ENCODE assay signal across 29 cellular contexts in the genomic region with DNA sequence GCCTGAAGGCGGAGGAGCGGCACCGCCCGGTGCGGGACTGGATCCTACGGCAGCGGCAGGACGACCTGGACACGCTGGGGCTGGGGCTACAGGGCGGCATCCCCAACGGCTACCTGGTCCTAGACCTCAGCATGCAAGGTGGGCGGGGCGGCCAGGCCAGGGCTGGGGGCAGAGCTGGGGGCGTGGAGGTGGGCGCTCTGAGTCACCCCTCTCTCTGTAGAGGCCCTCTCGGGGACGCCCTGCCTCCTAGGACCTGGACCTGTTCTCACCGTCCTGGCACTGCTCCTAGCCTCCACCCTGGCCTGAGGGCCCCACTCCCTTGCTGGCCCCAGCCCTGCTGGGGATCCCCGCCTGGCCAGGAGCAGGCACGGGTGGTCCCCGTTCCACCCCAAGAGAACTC. TPM values are rescaled to one million over a fixed set of nuclear protein-coding genes. Genes with fewer than 3 reads are reported as not detected.
"Had no signal": no experiment of that assay in that cellular context is flagged by ENCODE, and none has a peak within 500 bp of the region (broad histone marks: within the 10 kb centered on the region; RNA-seq: fewer than 3 reads in every experiment).

No MANE protein-coding gene starts in this region.

- H3K27me3 Mint-ChIP-seq: activated CD4-positive, alpha-beta T cell treated with anti-CD3 and anti-CD28 coated beads, Interleukin-2, amount 10 ng/mL, durations not matched to agents 7 days and 5 days; activated CD8-positive, alpha-beta T cell treated with anti-CD3 and anti-CD28 coated beads for 36 hours; activated naive CD4-positive, alpha-beta T cell treated with anti-CD3 and anti-CD28 coated beads, Interleukin-2, amount 50 U/mL, for 24 hours; brain; naive thymus-derived CD8-positive, alpha-beta T cell had no signal

- H3K4me1 ChIP-seq: left ventricle myocardium inferior, neural progenitor cell, thyroid gland had no signal

- H3K27ac ChIP-seq: hepatocyte, left ventricle myocardium inferior, neural progenitor cell, thyroid gland had no signal

- H2AFZ ChIP-seq: hepatocyte, neural progenitor cell had no signal

- DNase-seq: activated CD4-positive, alpha-beta T cell treated with anti-CD3 and anti-CD28 coated beads, Interleukin-2, amount 10 ng/mL, durations not matched to agents 7 days and 5 days; activated CD8-positive, alpha-beta T cell treated with anti-CD3 and anti-CD28 coated beads for 36 hours; activated gamma-delta T cell treated with Interleukin-2 at 50 U/mL for 16 hours; anterior cingulate cortex; caudate nucleus; dermis blood vessel endothelial cell; effector CD8-positive, alpha-beta T cell; foreskin melanocyte; kidney glomerular epithelial cell; left ventricle myocardium inferior; naive thymus-derived CD8-positive, alpha-beta T cell; stimulated activated CD4-positive, alpha-beta T cell treated with anti-CD3 and anti-CD28 coated beads, Interleukin-2, amount 100 ng/mL, for 48 hours; stimulated activated CD8-positive, alpha-beta memory T cell treated with anti-CD3 and anti-CD28 coated beads, Interleukin-4, amount 100 ng/mL, for 48 hours; stimulated activated naive CD4-positive, alpha-beta T cell; substantia nigra; thyroid gland had no signal

- H3K9me3 ChIP-seq: left ventricle myocardium inferior, thyroid gland had no signal

- H3K4me2 ChIP-seq: hepatocyte, neural progenitor cell had no signal

- H3K4me3 ChIP-seq: hepatocyte, left ventricle myocardium inferior, neural progenitor cell, thyroid gland had no signal

- H3K9ac ChIP-seq: neural progenitor cell had no signal

- H3K36me3 ChIP-seq: left ventricle myocardium inferior, neural progenitor cell, thyroid gland had no signal

- H3K4me3 Mint-ChIP-seq: activated CD4-positive, alpha-beta T cell treated with anti-CD3 and anti-CD28 coated beads, Interleukin-2, amount 10 ng/mL, durations not matched to agents 7 days and 5 days; activated CD8-positive, alpha-beta T cell treated with anti-CD3 and anti-CD28 coated beads for 36 hours; activated naive CD4-positive, alpha-beta T cell treated with anti-CD3 and anti-CD28 coated beads, Interleukin-2, amount 50 U/mL, for 24 hours; activated T-helper 1 cell treated with anti-CD3 and anti-CD28 coated beads, Interleukin-12 subunit alpha, Interleukin-12 subunit beta, Interleukin-2, Interleukin-4 antibody, amounts not matched to agents 30 ng/mL and 10 ng/mL and 1 ng/mL, durations not matched to agents 14 hours and 24 hours and 36 hours; brain; mesothelial cell of epicardium; naive thymus-derived CD8-positive, alpha-beta T cell; neural progenitor cell; T-helper 1 cell treated with Interleukin-12 subunit alpha and Interleukin-12 subunit beta and Interleukin-4 antibody, amounts not matched to agents 30 μg/mL and 1 μg/mL, for 36 hours had no signal

- H3K9me3 Mint-ChIP-seq: activated CD4-positive, alpha-beta T cell treated with anti-CD3 and anti-CD28 coated beads, Interleukin-2, amount 10 ng/mL, durations not matched to agents 7 days and 5 days; activated CD8-positive, alpha-beta T cell treated with anti-CD3 and anti-CD28 coated beads for 36 hours; activated naive CD4-positive, alpha-beta T cell treated with anti-CD3 and anti-CD28 coated beads, Interleukin-2, amount 50 U/mL, for 24 hours; activated T-helper 1 cell treated with anti-CD3 and anti-CD28 coated beads, Interleukin-12 subunit alpha, Interleukin-12 subunit beta, Interleukin-2, Interleukin-4 antibody, amounts not matched to agents 30 ng/mL and 10 ng/mL and 1 ng/mL, durations not matched to agents 14 hours and 24 hours and 36 hours; brain; mesothelial cell of epicardium; naive thymus-derived CD8-positive, alpha-beta T cell; neural progenitor cell; T-helper 1 cell treated with Interleukin-12 subunit alpha and Interleukin-12 subunit beta and Interleukin-4 antibody, amounts not matched to agents 30 μg/mL and 1 μg/mL, for 36 hours had no signal

- H3K27ac Mint-ChIP-seq: activated CD4-positive, alpha-beta T cell treated with anti-CD3 and anti-CD28 coated beads, Interleukin-2, amount 10 ng/mL, durations not matched to agents 7 days and 5 days; activated CD8-positive, alpha-beta T cell treated with anti-CD3 and anti-CD28 coated beads for 36 hours; activated naive CD4-positive, alpha-beta T cell treated with anti-CD3 and anti-CD28 coated beads, Interleukin-2, amount 50 U/mL, for 24 hours; activated T-helper 1 cell treated with anti-CD3 and anti-CD28 coated beads, Interleukin-12 subunit alpha, Interleukin-12 subunit beta, Interleukin-2, Interleukin-4 antibody, amounts not matched to agents 30 ng/mL and 10 ng/mL and 1 ng/mL, durations not matched to agents 14 hours and 24 hours and 36 hours; brain; mesothelial cell of epicardium; naive thymus-derived CD8-positive, alpha-beta T cell; neural progenitor cell; T-helper 1 cell treated with Interleukin-12 subunit alpha and Interleukin-12 subunit beta and Interleukin-4 antibody, amounts not matched to agents 30 μg/mL and 1 μg/mL, for 36 hours had no signal

- H3K36me3 Mint-ChIP-seq: activated naive CD4-positive, alpha-beta T cell treated with anti-CD3 and anti-CD28 coated beads, Interleukin-2, amount 50 U/mL, for 24 hours; brain; mesothelial cell of epicardium; naive thymus-derived CD8-positive, alpha-beta T cell; neural progenitor cell had no signal

- H3K4me1 Mint-ChIP-seq: activated CD4-positive, alpha-beta T cell treated with anti-CD3 and anti-CD28 coated beads, Interleukin-2, amount 10 ng/mL, durations not matched to agents 7 days and 5 days; activated naive CD4-positive, alpha-beta T cell treated with anti-CD3 and anti-CD28 coated beads, Interleukin-2, amount 50 U/mL, for 24 hours; brain; mesothelial cell of epicardium; naive thymus-derived CD8-positive, alpha-beta T cell had no signal

- H3K27me3 ChIP-seq: hepatocyte, neural progenitor cell, thyroid gland had no signal

- ATAC-seq: activated CD4-positive, CD25-positive, alpha-beta regulatory T cell treated with anti-CD3 and anti-CD28 coated beads, Interleukin-2, amount 50 U/mL, for 24 hours; activated CD8-positive, alpha-beta T cell treated with anti-CD3 and anti-CD28 coated beads for 36 hours; naive thymus-derived CD8-positive, alpha-beta T cell had no signal

- H3K79me2 ChIP-seq: hepatocyte had no signal

RNA-seq across cellular contexts. Expression of gene MSLN, which starts 7.9 kb away (rescaled TPM):
- total RNA-seq: activated CD4-positive, alpha-beta T cell treated with anti-CD3 and anti-CD28 coated beads, Interleukin-2, amount 10 ng/mL, durations not matched to agents 7 days and 5 days; activated CD8-positive, alpha-beta T cell treated with anti-CD3 and anti-CD28 coated beads for 36 hours; activated T-helper 1 cell treated with anti-CD3 and anti-CD28 coated beads, Interleukin-12 subunit alpha, Interleukin-12 subunit beta, Interleukin-2, Interleukin-4 antibody, amounts not matched to agents 30 ng/mL and 10 ng/mL and 1 ng/mL, durations not matched to agents 14 hours and 24 hours and 36 hours; dermis blood vessel endothelial cell; naive thymus-derived CD8-positive, alpha-beta T cell; thyroid gland had no signal
- polyA plus RNA-seq: naive thymus-derived CD8-positive, alpha-beta T cell had no signal

RNA-seq across cellular contexts. Expression of gene GNG13, which starts 32.1 kb away (rescaled TPM):
- total RNA-seq: activated CD4-positive, alpha-beta T cell treated with anti-CD3 and anti-CD28 coated beads, Interleukin-2, amount 10 ng/mL, durations not matched to agents 7 days and 5 days; activated CD8-positive, alpha-beta T cell treated with anti-CD3 and anti-CD28 coated beads for 36 hours; activated T-helper 1 cell treated with anti-CD3 and anti-CD28 coated beads, Interleukin-12 subunit alpha, Interleukin-12 subunit beta, Interleukin-2, Interleukin-4 antibody, amounts not matched to agents 30 ng/mL and 10 ng/mL and 1 ng/mL, durations not matched to agents 14 hours and 24 hours and 36 hours; dermis blood vessel endothelial cell; hepatocyte; left ventricle myocardium inferior; lung microvascular endothelial cell; mesothelial cell of epicardium; naive thymus-derived CD8-positive, alpha-beta T cell; osteoblast; posterior vena cava; renal cortical epithelial cell; thyroid gland had no signal
- polyA plus RNA-seq: esophagus; hepatocyte; naive thymus-derived CD8-positive, alpha-beta T cell had no signal
